In genomic region chr1:86913399-86913895, GRCh38 we compare ENCODE assay signal across 9 cellular contexts. TPM values are rescaled to one million over a fixed set of nuclear protein-coding genes. Genes with fewer than 3 reads are reported as not detected.
DNase-seq lines count a peak whose midpoint lies in the region; ATAC-seq and TF ChIP-seq lines count a peak whose summit lies in the region.
"Had no signal": no experiment of that assay in that cellular context is flagged by ENCODE, and none has a peak within 500 bp of the region (broad histone marks: within the 10 kb centered on the region; RNA-seq: fewer than 3 reads in every experiment).

No MANE protein-coding gene starts in this region.

- no peak for TF ChIP-seq CTCF in mesothelial cell of epicardium (IDR thresholded peaks at IDR 0.05; ENCODE audit: unreplicated experiment)

- DNase-seq in D341Med (ENCODE audit: low spot score) (peak; percentile 18), NCI-H526 treated with DMSO at 0.1 percent for 48 hours (lab: John Stamatoyannopoulos, UW) (peak; percentile 51), foreskin melanocyte (peak; percentile 19), smooth muscle cell of the brain vasculature (ENCODE audit: low read depth, low spot score) (peak; percentile 7), NCI-H524 treated with DMSO at 0.1 percent for 48 hours (lab: John Stamatoyannopoulos, UW) (no peak), mesothelial cell of epicardium (ENCODE audit: low spot score in 2 of 2, unreplicated experiment in 2 of 2) (no peak)
- DNase-seq in activated T-cell treated with anti-CD3 and anti-CD28 coated beads, Interleukin-2, amount 50 U/mL, for 48 hours, result peak; percentile 42 to 43

- H3K9me3 Mint-ChIP-seq in mesothelial cell of epicardium, result no peaks in the 10 kb centered on the region
- H3K9me3 Mint-ChIP-seq: activated B cell treated with CpG ODN at 0.5 μM for 24 hours had no signal

- no peaks in the 10 kb centered on the region for H3K27me3 Mint-ChIP-seq in mesothelial cell of epicardium (ENCODE audit: low read depth)
- H3K27me3 Mint-ChIP-seq: activated B cell treated with CpG ODN at 0.5 μM for 24 hours had no signal

- peaks cover 12% of the 10 kb centered on the region for H3K36me3 Mint-ChIP-seq in mesothelial cell of epicardium

- no peak overlapping the region for H3K4me3 Mint-ChIP-seq in mesothelial cell of epicardium
- H3K4me3 Mint-ChIP-seq: activated B cell treated with CpG ODN at 0.5 μM for 24 hours had no signal

- H3K4me1 Mint-ChIP-seq in mesothelial cell of epicardium, result peaks cover 23% of the 10 kb centered on the region

- ATAC-seq in GM21717 (IDR thresholded peaks at IDR 0.05; ENCODE audit: unreplicated experiment), result peak; percentile 22

- H3K27ac Mint-ChIP-seq in mesothelial cell of epicardium, result no peak overlapping the region
- H3K27ac Mint-ChIP-seq: activated B cell treated with CpG ODN at 0.5 μM for 24 hours had no signal

RNA-seq across cellular contexts. Expression of gene SELENOF, which starts 0.5 kb away (rescaled TPM):
- 148 to 155 TPM (median 150 TPM) in 3 replicates for total RNA-seq in mesothelial cell of epicardium

RNA-seq across cellular contexts. Expression of gene HS2ST1, which starts 1.0 kb away (rescaled TPM):
- 37.3 to 40.2 TPM (median 37.8 TPM) in 3 replicates for total RNA-seq in mesothelial cell of epicardium

Comparison
In these comparisons a context has a peak if more than half of its experiments do, and no peak if none do; other contexts are left out.
1. DNase-seq: peak in D341Med (single experiment), NCI-H526 treated with DMSO at 0.1 percent for 48 hours (single experiment), activated T-cell treated with anti-CD3 and anti-CD28 coated beads, Interleukin-2, amount 50 U/mL, for 48 hours (2 of 2), foreskin melanocyte (single experiment) and smooth muscle cell of the brain vasculature (single experiment); none in NCI-H524 treated with DMSO at 0.1 percent for 48 hours (single experiment) and mesothelial cell of epicardium (0 of 2).